16 cellular contexts compared by ENCODE assay signal in the genomic region with DNA sequence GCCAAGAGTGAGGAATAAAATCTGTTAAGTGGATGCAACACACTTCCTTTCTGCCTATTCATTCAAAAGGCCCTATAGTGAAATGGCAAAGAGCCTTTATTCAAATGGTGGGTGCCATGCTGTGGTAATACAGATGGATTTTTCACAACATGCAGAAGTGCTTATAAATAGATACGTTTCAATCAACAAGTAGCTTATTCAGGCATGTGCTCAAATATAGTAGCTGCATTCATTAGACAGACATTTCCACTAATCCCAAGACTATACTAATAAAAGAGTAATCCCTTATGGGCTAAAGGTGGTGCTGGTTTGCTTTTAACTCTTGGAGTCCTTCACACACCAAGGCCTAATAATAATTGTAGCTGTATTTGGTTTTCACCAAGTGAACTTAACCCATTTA.
DNase-seq lines count a peak whose midpoint lies in the region; ATAC-seq and TF ChIP-seq lines count a peak whose summit lies in the region.
"Had no signal": no experiment of that assay in that cellular context is flagged by ENCODE, and none has a peak within 500 bp of the region (broad histone marks: within the 10 kb centered on the region; RNA-seq: fewer than 3 reads in every experiment).

No MANE protein-coding gene starts in this region.

- peak; percentile 60 for ATAC-seq in Right ventricle myocardium superior (ENCODE audit: poor library complexity)
- no peak for ATAC-seq in right cardiac atrium
- ATAC-seq in heart right ventricle, result peak; percentile 18 to 84 (median 63)
- ATAC-seq in GM19455 (IDR thresholded peaks at IDR 0.05; ENCODE audit: unreplicated experiment), result no peak
- ATAC-seq: A549 had no signal

- H3K9me3 ChIP-seq in right cardiac atrium (ENCODE audit: control insufficient read depth, low read length), result no peaks in the 10 kb centered on the region
- peaks cover 0 to 13% (median 5%) of the 10 kb centered on the region in 11 donors for H3K9me3 ChIP-seq in heart right ventricle
- H3K9me3 ChIP-seq: Peyer's patch had no signal

- H3K4me1 ChIP-seq in right cardiac atrium (ENCODE audit: control insufficient read depth, insufficient read depth, low read length) (peaks cover 5% of the 10 kb centered on the region), heart right ventricle (peaks cover 0 to 33% (median 19%) of the 10 kb centered on the region in 9 donors)
- H3K4me1 ChIP-seq: Peyer's patch had no signal

- H3K27me3 ChIP-seq in right cardiac atrium (ENCODE audit: control insufficient read depth, insufficient read depth) (no peaks in the 10 kb centered on the region), heart right ventricle (no peaks in the 10 kb centered on the region)
- H3K27me3 ChIP-seq: Peyer's patch had no signal

- peaks cover 0 to 20% (median 0%) of the 10 kb centered on the region in 9 donors for H3K36me3 ChIP-seq in heart right ventricle
- H3K36me3 ChIP-seq: Peyer's patch had no signal

- H3K4me3 ChIP-seq in right cardiac atrium (ENCODE audit: low read length) (no peak overlapping the region), heart right ventricle (no peak overlapping the region)
- H3K4me3 ChIP-seq: A549, Peyer's patch had no signal

- intact Hi-C loops in Right ventricle myocardium superior (cut with DNase I) (no loop called here), right cardiac atrium (cut with DNase I) (no loop called here), heart right ventricle (cut with DNase I) (no loop called here)

- no peak overlapping the region for H3K27ac ChIP-seq in right cardiac atrium (ENCODE audit: low read length)
- peak overlapping the region in 9 of 10 donors; percentile 1 to 84 (median 75) for H3K27ac ChIP-seq in heart right ventricle
- H3K27ac ChIP-seq: A549, Peyer's patch had no signal

- no peak for TF ChIP-seq CTCF in heart right ventricle (IDR thresholded peaks at IDR 0.05)

- 53% methylated on average over 1 of the region's 1 CpG for WGBS in right cardiac atrium
- 59 to 60% methylated on average over 1 of the region's 1 CpG for WGBS in heart right ventricle, 2 donors

- DNase-seq in Right ventricle myocardium superior, result no peak
- no peak for DNase-seq in right cardiac atrium
- DNase-seq in heart right ventricle, result no peak
- peak; percentile 51 for DNase-seq in pons (ENCODE audit: low spot score)
- no peak for DNase-seq in NCI-H226
- no peak for DNase-seq in retina
- DNase-seq: AML-193; CD4-positive, CD25-positive, alpha-beta regulatory T cell; DND-41; GDM1; KBM-7; NCI-H146; Peyer's patch; SIG-M5 had no signal

Comparison
In these comparisons a context has a peak if more than half of its experiments do, and no peak if none do; other contexts are left out.
1. ATAC-seq: peak in Right ventricle myocardium superior (single experiment) and heart right ventricle (8 of 8); none in right cardiac atrium (0 of 2) and GM19455 (single experiment).